ENCODE assay signal across 8 cellular contexts in the genomic region with DNA sequence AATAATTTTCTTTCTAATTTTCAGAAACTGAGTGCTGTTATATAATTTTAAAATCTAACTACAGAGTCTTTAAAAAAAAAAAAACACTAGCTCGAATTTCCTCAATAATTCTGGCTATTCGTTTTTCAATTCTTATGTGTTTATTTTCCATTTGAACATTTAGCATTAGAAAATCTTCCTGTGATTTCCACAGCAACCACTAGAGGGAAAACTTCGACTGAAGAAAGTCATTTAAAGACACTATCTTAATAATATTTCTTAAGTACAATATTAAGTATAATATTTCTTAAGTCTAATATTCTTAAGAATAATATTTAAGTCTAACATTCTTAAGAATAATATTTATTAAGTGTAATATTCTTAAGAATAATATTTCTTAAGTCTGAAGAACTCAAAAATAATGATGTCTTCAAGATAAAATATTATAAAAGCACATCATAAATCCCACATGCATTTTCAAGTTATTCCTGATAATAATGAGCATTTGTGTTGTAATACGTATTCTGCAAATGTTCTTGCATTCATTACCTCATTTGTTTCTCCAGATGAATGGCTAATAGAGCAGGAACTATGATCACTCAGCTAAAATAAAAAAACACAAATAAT.
DNase-seq lines count a peak whose midpoint lies in the region; ATAC-seq, FAIRE-seq and TF ChIP-seq lines count a peak whose summit lies in the region.

No MANE protein-coding gene starts in this region.

- no peaks in the 10 kb centered on the region for H3K9me3 Mint-ChIP-seq in activated CD4-positive, alpha-beta memory T cell treated with anti-CD3 and anti-CD28 coated beads for 36 hours

- intact Hi-C loops in left lung (cut with DNase I) = no loop called here
- intact Hi-C loops in activated CD4-positive, alpha-beta memory T cell treated with anti-CD3 and anti-CD28 coated beads for 36 hours (cut with micrococcal nuclease) = loop anchor here (1.0 to 5.0 kb wide), 3 partner anchors 175 to 1100 kb away; no protein-coding TSS in a partner anchor

- H3K36me3 ChIP-seq in adipocyte (ENCODE audit: control insufficient read depth, insufficient read depth, low read length, severe bottlenecking) (no peaks in the 10 kb centered on the region), left lung (no peaks in the 10 kb centered on the region)

- H3K9ac ChIP-seq in adipocyte (ENCODE audit: low read length) = no peak overlapping the region

- H3K9me3 ChIP-seq in adipocyte (ENCODE audit: control insufficient read depth, low read length) = no peaks in the 10 kb centered on the region
- no peaks in the 10 kb centered on the region for H3K9me3 ChIP-seq in left lung

- H3K4me3 ChIP-seq in adipocyte (ENCODE audit: low read length) = peak overlapping the region; percentile 37
- H3K4me3 ChIP-seq in left lung = peak overlapping the region in 1 of 2 donors; percentile 24

- ATAC-seq in HG03175 (IDR thresholded peaks at IDR 0.05; ENCODE audit: unreplicated experiment) = peak; percentile 77
- ATAC-seq in left lung = peak; percentile 36
- ATAC-seq in GM19452 (IDR thresholded peaks at IDR 0.05; ENCODE audit: unreplicated experiment) = no peak

- peak; percentile 42 to 74 for TF ChIP-seq CTCF in left lung (IDR thresholded peaks at IDR 0.05)

- H3K27me3 Mint-ChIP-seq in activated CD4-positive, alpha-beta memory T cell treated with anti-CD3 and anti-CD28 coated beads for 36 hours = peaks cover 3% of the 10 kb centered on the region

- H3K4me1 ChIP-seq in adipocyte (ENCODE audit: control insufficient read depth, insufficient read depth, low read length) = peaks cover 5% of the 10 kb centered on the region
- peaks cover 0 to 8% of the 10 kb centered on the region in 2 donors for H3K4me1 ChIP-seq in left lung

- H3K4me1 Mint-ChIP-seq in activated CD4-positive, alpha-beta memory T cell treated with anti-CD3 and anti-CD28 coated beads for 36 hours (ENCODE audit: low read depth) = peaks cover 6% of the 10 kb centered on the region

- CTCF ChIA-PET in activated CD4-positive, alpha-beta memory T cell treated with anti-CD3 and anti-CD28 coated beads for 36 hours (lab: Charles Lee) = interaction anchor here (0.6 to 0.8 kb wide), 2 partner anchors 32 to 249 kb away, joined by 3 to 4 read pairs; no protein-coding TSS in a partner anchor

- DNase-seq in adipocyte (ENCODE audit: low read depth) = peak; percentile 67
- DNase-seq in left lung = no peak
- DNase-seq in COLO668 (lab: John Stamatoyannopoulos, UW; ENCODE audit: unreplicated experiment) = no peak
- DNase-seq in activated CD4-positive, alpha-beta memory T cell treated with anti-CD3 and anti-CD28 coated beads for 36 hours = no peak
- DNase-seq in NCI-H2196 treated with DMSO at 0.1 percent for 48 hours (lab: John Stamatoyannopoulos, UW; ENCODE audit: unreplicated experiment) = no peak

- no peak overlapping the region for H3K4me3 Mint-ChIP-seq in activated CD4-positive, alpha-beta memory T cell treated with anti-CD3 and anti-CD28 coated beads for 36 hours

- H3K27ac Mint-ChIP-seq in activated CD4-positive, alpha-beta memory T cell treated with anti-CD3 and anti-CD28 coated beads for 36 hours = no peak overlapping the region

- peak; percentile 97 for FAIRE-seq in G401.6 (lab: Jason Lieb, UNC)

- H3K27me3 ChIP-seq in adipocyte (replicated peaks; ENCODE audit: control insufficient read depth, insufficient read depth, low read length) (no peaks in the 10 kb centered on the region), left lung (no peaks in the 10 kb centered on the region)

- POLR2A ChIA-PET in activated CD4-positive, alpha-beta memory T cell treated with anti-CD3 and anti-CD28 coated beads for 36 hours (lab: Charles Lee) = no interaction called here

- H3K36me3 Mint-ChIP-seq in activated CD4-positive, alpha-beta memory T cell treated with anti-CD3 and anti-CD28 coated beads for 36 hours = no peaks in the 10 kb centered on the region

- H3K27ac ChIP-seq in left lung = no peak overlapping the region
